Comparison of ENCODE assay signal across 18 cellular contexts in genomic region chr12:124488520-124488919, GRCh38.
A peak's percentile ranks its signal among the peaks of the same experiment; 100 is the strongest.
DNase-seq lines count a peak whose midpoint lies in the region; ATAC-seq and TF ChIP-seq lines count a peak whose summit lies in the region.
"Had no signal": no experiment of that assay in that cellular context is flagged by ENCODE, and none has a peak within 500 bp of the region (broad histone marks: within the 10 kb centered on the region; RNA-seq: fewer than 3 reads in every experiment).

No MANE protein-coding gene starts in this region.

- no peak overlapping the region for H4K91ac ChIP-seq in H9 (ENCODE audit: insufficient read length, low read depth, low read length)

- no peak overlapping the region for H2AK5ac ChIP-seq in H9 (ENCODE audit: insufficient read length, low read length)

- H3K36me3 Mint-ChIP-seq in H9 (ENCODE audit: insufficient read depth in 1 of 3, low read depth in 3 of 3): peaks cover 5 to 34% (median 31%) of the 10 kb centered on the region in 3 experiments; a peak in 6 of 7 replicates
- H3K36me3 Mint-ChIP-seq: natural killer cell treated with Interleukin-12 subunit alpha and Interleukin-12 subunit beta and Interleukin-15 and Interleukin-18, amount 100 ng/mL, for 72 hours had no signal

- H3K9ac ChIP-seq in H9 (ENCODE audit: extremely low read depth, insufficient read length, low read length): no peak overlapping the region
- no peak overlapping the region for H3K9ac ChIP-seq in smooth muscle cell (ENCODE audit: low read depth)

- intact Hi-C loops in dorsolateral prefrontal cortex (cut with DNase I): no loop called here

- no peaks in the 10 kb centered on the region for H3K27me3 ChIP-seq in H9 (ENCODE audit: insufficient read depth, low read length)
- no peaks in the 10 kb centered on the region for H3K27me3 ChIP-seq in dorsolateral prefrontal cortex
- no peaks in the 10 kb centered on the region for H3K27me3 ChIP-seq in hepatocyte
- H3K27me3 ChIP-seq in smooth muscle cell (ENCODE audit: low read depth): no peaks in the 10 kb centered on the region
- H3K27me3 ChIP-seq: spleen, suprapubic skin had no signal

- no peak for TF ChIP-seq CTCF in H9 (conservative IDR thresholded peaks at IDR 0.05)
- no peak for TF ChIP-seq CTCF in dorsolateral prefrontal cortex (IDR thresholded peaks at IDR 0.05 in 54 of 56, conservative IDR thresholded peaks at IDR 0.05 in 2 of 56; ENCODE audit: low read depth in 1 of 56, partially characterized antibody in 56 of 56)
- no peak for TF ChIP-seq CTCF in hepatocyte (IDR thresholded peaks at IDR 0.05; ENCODE audit: poor library complexity)
- no peak for TF ChIP-seq CTCF in smooth muscle cell (IDR thresholded peaks at IDR 0.05; ENCODE audit: borderline replicate concordance, insufficient read depth, poor library complexity, severe bottlenecking)

- peaks cover 6% of the 10 kb centered on the region for H3F3A ChIP-seq in smooth muscle cell (ENCODE audit: low read depth)

- H3K4me1 Mint-ChIP-seq in H9: peaks cover 10% of the 10 kb centered on the region in 2 experiments

- no peak overlapping the region for H4K5ac ChIP-seq in H9 (ENCODE audit: insufficient read length, low read depth, low read length)

- H3K36me3 ChIP-seq in hepatocyte (replicated peaks; ENCODE audit: insufficient read depth, low read depth) (no peaks in the 10 kb centered on the region), smooth muscle cell (ENCODE audit: low read depth) (no peaks in the 10 kb centered on the region)

- no peaks in the 10 kb centered on the region for H3K23me2 ChIP-seq in H9 (ENCODE audit: insufficient read length, low read depth, low read length, poor library complexity, severe bottlenecking)

- H3K18ac ChIP-seq in H9 (ENCODE audit: insufficient read length, low read depth, low read length): no peak overlapping the region

- no peak overlapping the region for H3K4ac ChIP-seq in H9 (ENCODE audit: low read depth, low read length)

- no peak overlapping the region for H3K4me3 Mint-ChIP-seq in H9
- H3K4me3 Mint-ChIP-seq: natural killer cell treated with Interleukin-12 subunit alpha and Interleukin-12 subunit beta and Interleukin-15 and Interleukin-18, amount 100 ng/mL, for 72 hours had no signal

- H2BK12ac ChIP-seq in H9 (ENCODE audit: insufficient read length, low read depth, low read length): no peak overlapping the region

- no peak overlapping the region for H3K23ac ChIP-seq in H9 (ENCODE audit: insufficient read length, low read depth, low read length)

- no peak for ATAC-seq in HG03571 (IDR thresholded peaks at IDR 0.05; ENCODE audit: unreplicated experiment)
- ATAC-seq: lower lobe of right lung; natural killer cell treated with Interleukin-12 subunit alpha and Interleukin-12 subunit beta and Interleukin-15 and Interleukin-18, amount 100 ng/mL, for 72 hours had no signal

- peaks cover 9% of the 10 kb centered on the region for H3K79me1 ChIP-seq in H9 (ENCODE audit: insufficient read depth, low read depth, low read length, poor library complexity, severe bottlenecking)

- H3K9me3 ChIP-seq in H9 (ENCODE audit: control insufficient read depth, low read depth, low read length): no peaks in the 10 kb centered on the region
- H3K9me3 ChIP-seq in hepatocyte (ENCODE audit: low read depth): no peaks in the 10 kb centered on the region
- no peaks in the 10 kb centered on the region for H3K9me3 ChIP-seq in smooth muscle cell (replicated peaks; ENCODE audit: low read depth)
- H3K9me3 ChIP-seq: lower lobe of right lung, spleen, suprapubic skin had no signal

- H3K9me3 Mint-ChIP-seq in H9: no peaks in the 10 kb centered on the region
- H3K9me3 Mint-ChIP-seq: natural killer cell treated with Interleukin-12 subunit alpha and Interleukin-12 subunit beta and Interleukin-15 and Interleukin-18, amount 100 ng/mL, for 72 hours had no signal

- no peak overlapping the region for H2BK20ac ChIP-seq in H9 (ENCODE audit: low read depth, low read length, poor library complexity, severe bottlenecking)

- no peak overlapping the region for H3T11ph ChIP-seq in H9 (ENCODE audit: low read length)

- H3K79me2 ChIP-seq in H9 (ENCODE audit: insufficient read depth, low read length): peaks cover 7% of the 10 kb centered on the region; the same call in 1 of the 2 replicates
- H3K79me2 ChIP-seq in hepatocyte: peaks cover 74% of the 10 kb centered on the region
- peaks cover 77% of the 10 kb centered on the region for H3K79me2 ChIP-seq in smooth muscle cell (ENCODE audit: low read depth)

- H3K27me3 Mint-ChIP-seq in H9 (ENCODE audit: low read depth): peaks cover 4% of the 10 kb centered on the region
- H3K27me3 Mint-ChIP-seq: natural killer cell treated with Interleukin-12 subunit alpha and Interleukin-12 subunit beta and Interleukin-15 and Interleukin-18, amount 100 ng/mL, for 72 hours had no signal

- no peak overlapping the region for H2BK15ac ChIP-seq in H9 (ENCODE audit: low read depth, low read length)

- H4K20me1 ChIP-seq in H9 (ENCODE audit: control insufficient read depth, insufficient read depth, insufficient read length) (no peaks in the 10 kb centered on the region), hepatocyte (ENCODE audit: insufficient read depth, poor library complexity, severe bottlenecking) (peaks cover 43% of the 10 kb centered on the region), smooth muscle cell (ENCODE audit: low read depth) (peaks cover 100% of the 10 kb centered on the region)

- H2AFZ ChIP-seq in H9 (ENCODE audit: low read length): no peak overlapping the region
- no peak overlapping the region for H2AFZ ChIP-seq in hepatocyte
- H2AFZ ChIP-seq in smooth muscle cell (ENCODE audit: low read depth): no peak overlapping the region

- no peaks in the 10 kb centered on the region for H3K9me2 ChIP-seq in hepatocyte (replicated peaks; ENCODE audit: insufficient read depth)

- DNase-seq in H9: no peak
- DNase-seq in dorsolateral prefrontal cortex: peak in 1 of 10 donors; percentile 72
- DNase-seq in hepatocyte (ENCODE audit: low spot score): no peak
- no peak for DNase-seq in smooth muscle cell (lab: John Stamatoyannopoulos, UW; ENCODE audit: unreplicated experiment)
- DNase-seq in NCI-H146 treated with DMSO at 0.1 percent for 48 hours (lab: John Stamatoyannopoulos, UW; ENCODE audit: unreplicated experiment): no peak
- no peak for DNase-seq in NCI-H2227 treated with DMSO at 0.1 percent for 48 hours (lab: John Stamatoyannopoulos, UW)
- DNase-seq: activated naive CD4-positive, alpha-beta T cell treated with Interleukin-2 at 50 U/mL for 16 hours; DMS79 treated with DMSO at 0.1 percent for 48 hours; Kasumi-1; lower lobe of right lung; NCI-H1092 treated with DMSO at 0.1 percent for 48 hours; NCI-H2107; NCI-H524 treated with DMSO at 0.1 percent for 48 hours; spleen; SW 1271 had no signal

- no peak overlapping the region for H2BK5ac ChIP-seq in H9 (ENCODE audit: insufficient read length, low read length)

- no peak overlapping the region for H3K4me2 ChIP-seq in H9 (ENCODE audit: insufficient read depth, insufficient read length, low read length)
- no peak overlapping the region for H3K4me2 ChIP-seq in hepatocyte
- peak overlapping the region; percentile 40 for H3K4me2 ChIP-seq in smooth muscle cell

- H3K4me3 ChIP-seq in dorsolateral prefrontal cortex: no peak overlapping the region
- H3K4me3 ChIP-seq in hepatocyte: no peak overlapping the region
- no peak overlapping the region for H3K4me3 ChIP-seq in smooth muscle cell
- H3K4me3 ChIP-seq: lower lobe of right lung, spleen, suprapubic skin had no signal

- H3K14ac ChIP-seq in H9 (ENCODE audit: insufficient read depth, low read length): no peak overlapping the region; the same call in 1 of the 2 replicates

- no peak overlapping the region for H3K56ac ChIP-seq in H9 (ENCODE audit: insufficient read length, low read depth, low read length)

- H3K4me1 ChIP-seq in H9 (ENCODE audit: insufficient read depth, low read length) (no peaks in the 10 kb centered on the region), hepatocyte (ENCODE audit: insufficient read depth) (peaks cover 19% of the 10 kb centered on the region), smooth muscle cell (ENCODE audit: low read depth) (no peaks in the 10 kb centered on the region)

- WGBS in H9 (ENCODE audit: extremely low coverage, insufficient read length, low lambda C conversion rate): no CpG with 5 or more reads among the region's 10 CpGs
- WGBS in hepatocyte (ENCODE audit: low lambda C conversion rate, missing lambda C conversion rate): 87% methylated on average over 10 of the region's 10 CpGs
- 77% methylated on average over 10 of the region's 10 CpGs for WGBS in smooth muscle cell (ENCODE audit: low lambda C conversion rate)

- H2BK120ac ChIP-seq in H9 (ENCODE audit: low read depth, low read length, poor library complexity, severe bottlenecking): no peak overlapping the region

- H4K8ac ChIP-seq in H9 (replicated peaks; ENCODE audit: insufficient read length, low read depth, low read length): no peak overlapping the region

- peak overlapping the region; percentile 76 to 92 (median 77); a peak in 4 of 7 replicates for H3K27ac Mint-ChIP-seq in H9
- H3K27ac Mint-ChIP-seq: natural killer cell treated with Interleukin-12 subunit alpha and Interleukin-12 subunit beta and Interleukin-15 and Interleukin-18, amount 100 ng/mL, for 72 hours had no signal

- H3K27ac ChIP-seq in H9 (ENCODE audit: insufficient read length, low read depth, low read length) (no peak overlapping the region), dorsolateral prefrontal cortex (peak overlapping the region in 44 of 59 donors; percentile 14 to 84 (median 70)), hepatocyte (peak overlapping the region; percentile 57), smooth muscle cell (ENCODE audit: low read depth) (peak overlapping the region; percentile 72)
- H3K27ac ChIP-seq: lower lobe of right lung, suprapubic skin had no signal
